14 cellular contexts compared by ENCODE assay signal in the genomic region with DNA sequence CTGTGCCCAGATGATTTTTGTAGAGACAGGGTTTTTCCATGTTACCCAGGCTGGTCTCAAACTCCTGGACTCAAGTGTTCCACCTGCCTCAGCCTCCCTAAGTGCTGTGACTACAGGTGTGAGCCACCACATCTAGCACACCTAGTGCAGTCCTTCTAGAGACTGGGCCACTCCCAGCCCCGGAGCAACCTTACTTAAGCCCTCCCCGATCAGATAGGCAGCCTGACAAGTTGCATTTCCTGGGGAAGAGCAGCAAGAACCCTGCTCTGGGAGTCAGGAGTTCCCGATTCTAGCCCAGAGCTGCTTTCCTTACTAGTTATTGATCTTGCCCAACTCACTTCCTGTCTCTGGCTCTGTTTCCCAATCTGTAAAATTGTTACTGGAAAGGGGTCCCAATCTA.
"Had no signal": no experiment of that assay in that cellular context is flagged by ENCODE, and none has a peak within 500 bp of the region (broad histone marks: within the 10 kb centered on the region; RNA-seq: fewer than 3 reads in every experiment).

No MANE protein-coding gene starts in this region.

- FAIRE-seq: endometrium had no signal

- H3K4me3 Mint-ChIP-seq: activated CD4-positive, alpha-beta memory T cell treated with anti-CD3 and anti-CD28 coated beads, Interleukin-2, amount 10 ng/mL, durations not matched to agents 7 days and 5 days; activated naive CD4-positive, alpha-beta T cell treated with anti-CD3 and anti-CD28 coated beads for 36 hours; neural progenitor cell had no signal

- H3K4me1 ChIP-seq: neural progenitor cell had no signal

- H3K27ac Mint-ChIP-seq: activated CD4-positive, alpha-beta memory T cell treated with anti-CD3 and anti-CD28 coated beads, Interleukin-2, amount 10 ng/mL, durations not matched to agents 7 days and 5 days; activated naive CD4-positive, alpha-beta T cell treated with anti-CD3 and anti-CD28 coated beads for 36 hours; neural progenitor cell had no signal

- H3K27me3 ChIP-seq: foreskin keratinocyte, SJSA1, tibial artery had no signal

- H3K36me3 ChIP-seq: neural progenitor cell, SJSA1, tibial artery had no signal

- H3K27ac ChIP-seq: foreskin keratinocyte, neural progenitor cell, parathyroid adenoma, SJSA1 had no signal

- H3K9me3 Mint-ChIP-seq: activated CD4-positive, alpha-beta memory T cell treated with anti-CD3 and anti-CD28 coated beads, Interleukin-2, amount 10 ng/mL, durations not matched to agents 7 days and 5 days; activated naive CD4-positive, alpha-beta T cell treated with anti-CD3 and anti-CD28 coated beads for 36 hours; neural progenitor cell had no signal

- H3K9me3 ChIP-seq: SJSA1, tibial artery had no signal

- H3K4me3 ChIP-seq: neural progenitor cell, SJSA1, skin epidermis, tibial artery had no signal

- DNase-seq: activated CD4-positive, alpha-beta memory T cell treated with anti-CD3 and anti-CD28 coated beads, Interleukin-2, amount 10 ng/mL, durations not matched to agents 7 days and 5 days; activated naive CD4-positive, alpha-beta T cell treated with anti-CD3 and anti-CD28 coated beads for 36 hours; anterior cingulate cortex; dermis blood vessel endothelial cell; head of caudate nucleus; retina; SW 1271; tibial artery had no signal
